Comparison of ENCODE assay signal across 13 cellular contexts in genomic region chr4:7328913-7329638, GRCh38.
A peak's percentile ranks its signal among the peaks of the same experiment; 100 is the strongest.
DNase-seq lines count a peak whose midpoint lies in the region; ATAC-seq, FAIRE-seq and TF ChIP-seq lines count a peak whose summit lies in the region.
"Had no signal": no experiment of that assay in that cellular context is flagged by ENCODE, and none has a peak within 500 bp of the region (broad histone marks: within the 10 kb centered on the region; RNA-seq: fewer than 3 reads in every experiment).

No MANE protein-coding gene starts in this region.

- peaks cover 3% of the 10 kb centered on the region for H3K27me3 Mint-ChIP-seq in CD8-positive, alpha-beta T cell (ENCODE audit: low read depth)

- no peak for ATAC-seq in CD8-positive, alpha-beta T cell
- no peak for ATAC-seq in HG02588 (IDR thresholded peaks at IDR 0.05; ENCODE audit: unreplicated experiment)
- ATAC-seq in HG03095 (IDR thresholded peaks at IDR 0.05; ENCODE audit: unreplicated experiment), result no peak

- DNase-seq in HS-27A (ENCODE audit: low read depth) (peak; percentile 52), bronchial epithelial cell (ENCODE audit: low read depth) (peak; percentile 12), iris pigment epithelial cell (ENCODE audit: low read depth) (peak; percentile 60), tibial artery (peak; percentile 47 to 88)
- no peak for DNase-seq in CD8-positive, alpha-beta T cell
- no peak for DNase-seq in activated naive CD4-positive, alpha-beta T cell treated with anti-CD3 and anti-CD28 coated beads, Interleukin-2, amount 50 U/mL, for 16 hours
- DNase-seq: activated T-cell treated with anti-CD3 and anti-CD28 coated beads, Interleukin-2, amount 50 U/mL, for 1 hour; esophagus squamous epithelium; NCI-H1048; stimulated activated naive CD4-positive, alpha-beta T cell had no signal

- H3K36me3 ChIP-seq in bronchial epithelial cell (ENCODE audit: control insufficient read depth, insufficient read depth, low read length) (no peaks in the 10 kb centered on the region), tibial artery (no peaks in the 10 kb centered on the region)
- no peaks in the 10 kb centered on the region for H3K36me3 ChIP-seq in CD8-positive, alpha-beta T cell (ENCODE audit: insufficient read depth, low read length)
- H3K36me3 ChIP-seq: esophagus squamous epithelium, neutrophil had no signal

- FAIRE-seq in bronchial epithelial cell (lab: Jason Lieb, UNC), result no peak

- TF ChIP-seq CTCF in bronchial epithelial cell (IDR thresholded peaks at IDR 0.05; ENCODE audit: insufficient read depth, low read length, severe bottlenecking) (no peak), tibial artery (IDR thresholded peaks at IDR 0.05) (no peak)
- TF ChIP-seq CTCF in CD8-positive, alpha-beta T cell (IDR thresholded peaks at IDR 0.05), result no peak

- no peak overlapping the region for H3K4me3 Mint-ChIP-seq in CD8-positive, alpha-beta T cell

- H3K9me3 Mint-ChIP-seq in CD8-positive, alpha-beta T cell, result no peaks in the 10 kb centered on the region

- H3K27me3 ChIP-seq in bronchial epithelial cell (ENCODE audit: control insufficient read depth, insufficient read depth, low read length) (no peaks in the 10 kb centered on the region), tibial artery (no peaks in the 10 kb centered on the region)
- H3K27me3 ChIP-seq in CD8-positive, alpha-beta T cell (ENCODE audit: insufficient read depth, low read length), result no peaks in the 10 kb centered on the region

- peaks cover 0 to 13% (median 10%) of the 10 kb centered on the region in 4 donors for H3K4me1 ChIP-seq in tibial artery
- H3K4me1 ChIP-seq in CD8-positive, alpha-beta T cell (ENCODE audit: insufficient read depth, low read length), result peaks cover 4% of the 10 kb centered on the region

- POLR2A ChIA-PET in CD8-positive, alpha-beta T cell (lab: Charles Lee), result no interaction called here

- H3K27ac ChIP-seq in tibial artery, result peak overlapping the region in 1 of 2 donors; percentile 30
- H3K27ac ChIP-seq in CD8-positive, alpha-beta T cell (ENCODE audit: low read depth, low read length), result no peak overlapping the region
- H3K27ac ChIP-seq: esophagus squamous epithelium, neutrophil had no signal

- CTCF ChIA-PET in CD8-positive, alpha-beta T cell (lab: Charles Lee), result no interaction called here

- H3K9me3 ChIP-seq in tibial artery, result no peaks in the 10 kb centered on the region
- no peaks in the 10 kb centered on the region for H3K9me3 ChIP-seq in CD8-positive, alpha-beta T cell (ENCODE audit: low read length)
- H3K9me3 ChIP-seq: esophagus squamous epithelium, neutrophil had no signal

- no peak overlapping the region for H3K27ac Mint-ChIP-seq in CD8-positive, alpha-beta T cell

- peaks cover 3% of the 10 kb centered on the region for H3K4me1 Mint-ChIP-seq in CD8-positive, alpha-beta T cell (ENCODE audit: low read depth)

- intact Hi-C loops in tibial artery (cut with DNase I; ENCODE audit: low total_unique reads), result no loop called here
- intact Hi-C loops in CD8-positive, alpha-beta T cell (cut with DNase I, micrococcal nuclease), result no loop called here

- no peaks in the 10 kb centered on the region for H3K36me3 Mint-ChIP-seq in CD8-positive, alpha-beta T cell

- no peak overlapping the region for H3K4me3 ChIP-seq in bronchial epithelial cell (ENCODE audit: low read depth, low read length)
- no peak overlapping the region for H3K4me3 ChIP-seq in tibial artery
- no peak overlapping the region for H3K4me3 ChIP-seq in CD8-positive, alpha-beta T cell (ENCODE audit: low read depth, low read length)
- H3K4me3 ChIP-seq: esophagus squamous epithelium had no signal

Comparison
In these comparisons a context has a peak if more than half of its experiments do, and no peak if none do; other contexts are left out.
1. DNase-seq: peak in HS-27A (single experiment), bronchial epithelial cell (single experiment), iris pigment epithelial cell (single experiment) and tibial artery (2 of 2); none in CD8-positive, alpha-beta T cell (0 of 7) and activated naive CD4-positive, alpha-beta T cell treated with anti-CD3 and anti-CD28 coated beads, Interleukin-2, amount 50 U/mL, for 16 hours (single experiment).